8 cellular contexts compared by ENCODE assay signal in genomic region chr11:111565111-111565720, GRCh38. TPM values are rescaled to one million over a fixed set of nuclear protein-coding genes. Genes with fewer than 3 reads are reported as not detected.
DNase-seq lines count a peak whose midpoint lies in the region; ATAC-seq, FAIRE-seq and TF ChIP-seq lines count a peak whose summit lies in the region.

No MANE protein-coding gene starts in this region.

- H3K9me3 ChIP-seq in SU-DHL-6 (ENCODE audit: insufficient read depth, low read length), result no peaks in the 10 kb centered on the region

- H3K36me3 Mint-ChIP-seq in activated naive CD8-positive, alpha-beta T cell treated with anti-CD3 and anti-CD28 coated beads, Interleukin-2, amount 10 ng/mL, durations not matched to agents 7 days and 5 days, result peaks cover 2% of the 10 kb centered on the region

- no peaks in the 10 kb centered on the region for H3F3A ChIP-seq in SU-DHL-6 (ENCODE audit: insufficient read depth)

- intact Hi-C loops in Right ventricle myocardium superior (cut with DNase I), result loop anchor here (2.0 kb wide), 1 partner anchor 276 kb away; no protein-coding TSS in a partner anchor

- H3K4me1 Mint-ChIP-seq in activated naive CD8-positive, alpha-beta T cell treated with anti-CD3 and anti-CD28 coated beads, Interleukin-2, amount 10 ng/mL, durations not matched to agents 7 days and 5 days, result no peaks in the 10 kb centered on the region

- no peaks in the 10 kb centered on the region for H4K20me1 ChIP-seq in SU-DHL-6 (ENCODE audit: low read depth, low read length)

- H3K27me3 Mint-ChIP-seq in activated naive CD8-positive, alpha-beta T cell treated with anti-CD3 and anti-CD28 coated beads, Interleukin-2, amount 10 ng/mL, durations not matched to agents 7 days and 5 days, result no peaks in the 10 kb centered on the region

- FAIRE-seq in G401.6 (lab: Jason Lieb, UNC), result peak; percentile 98

- peak; percentile 74 for DNase-seq in NCI-H1105 (lab: John Stamatoyannopoulos, UW)
- DNase-seq in activated naive CD8-positive, alpha-beta T cell treated with anti-CD3 and anti-CD28 coated beads, Interleukin-2, amount 10 ng/mL, durations not matched to agents 7 days and 5 days, result peak; percentile 42
- no peak for DNase-seq in Right ventricle myocardium superior
- DNase-seq in renal cortical epithelial cell (ENCODE audit: low read depth), result peak; percentile 68
- DNase-seq in mesenteric fat pad (ENCODE audit: low spot score), result no peak

- POLR2A ChIA-PET in activated naive CD8-positive, alpha-beta T cell treated with anti-CD3 and anti-CD28 coated beads, Interleukin-2, amount 10 ng/mL, durations not matched to agents 7 days and 5 days (lab: Charles Lee), result no interaction called here

- H3K9ac ChIP-seq in SU-DHL-6 (ENCODE audit: low read length), result no peak overlapping the region

- no peak overlapping the region for H3K4me2 ChIP-seq in SU-DHL-6 (ENCODE audit: low read depth, low read length, poor library complexity, severe bottlenecking)

- H3K4me3 ChIP-seq in SU-DHL-6 (ENCODE audit: insufficient read depth, low read length, poor library complexity, severe bottlenecking), result no peak overlapping the region

- no peak overlapping the region for H3K27ac Mint-ChIP-seq in activated naive CD8-positive, alpha-beta T cell treated with anti-CD3 and anti-CD28 coated beads, Interleukin-2, amount 10 ng/mL, durations not matched to agents 7 days and 5 days

- no peaks in the 10 kb centered on the region for H3K9me2 ChIP-seq in SU-DHL-6 (replicated peaks; ENCODE audit: insufficient read depth, low read length)

- no peaks in the 10 kb centered on the region for H3K9me3 Mint-ChIP-seq in activated naive CD8-positive, alpha-beta T cell treated with anti-CD3 and anti-CD28 coated beads, Interleukin-2, amount 10 ng/mL, durations not matched to agents 7 days and 5 days

- no peaks in the 10 kb centered on the region for H3K27me3 ChIP-seq in SU-DHL-6 (ENCODE audit: low read length)

- no peaks in the 10 kb centered on the region for H3K79me2 ChIP-seq in SU-DHL-6 (ENCODE audit: insufficient read depth, low read length)

- H3K4me3 Mint-ChIP-seq in activated naive CD8-positive, alpha-beta T cell treated with anti-CD3 and anti-CD28 coated beads, Interleukin-2, amount 10 ng/mL, durations not matched to agents 7 days and 5 days, result no peak overlapping the region

- TF ChIP-seq CTCF in SU-DHL-6 (IDR thresholded peaks at IDR 0.05; ENCODE audit: insufficient read depth, low read length, poor library complexity, severe bottlenecking), result peak; percentile 91

- no peak overlapping the region for H2AFZ ChIP-seq in SU-DHL-6 (ENCODE audit: low read depth, low read length, severe bottlenecking)

- ATAC-seq in activated naive CD8-positive, alpha-beta T cell treated with anti-CD3 and anti-CD28 coated beads, Interleukin-2, amount 10 ng/mL, durations not matched to agents 7 days and 5 days (ENCODE audit: low read depth), result no peak
- ATAC-seq in Right ventricle myocardium superior (ENCODE audit: poor library complexity) (peak; percentile 64), GM21576 (IDR thresholded peaks at IDR 0.05; ENCODE audit: unreplicated experiment) (no peak)

- no peak overlapping the region for H3K27ac ChIP-seq in SU-DHL-6 (ENCODE audit: low read depth, low read length)

- H3K36me3 ChIP-seq in SU-DHL-6 (ENCODE audit: low read length), result no peaks in the 10 kb centered on the region

RNA-seq across cellular contexts. Expression of gene LAYN, which starts 24.7 kb away (rescaled TPM):
- total RNA-seq in activated naive CD8-positive, alpha-beta T cell treated with anti-CD3 and anti-CD28 coated beads, Interleukin-2, amount 10 ng/mL, durations not matched to agents 7 days and 5 days, result 10 to 100 TPM; 24.0 to 27.0 TPM
- 3.0 TPM for total RNA-seq in Right ventricle myocardium superior
- total RNA-seq in renal cortical epithelial cell, result 10.0 and 61.1 TPM in 2 replicates
- 7.1 TPM for total RNA-seq in mesenteric fat pad

RNA-seq across cellular contexts. Expression of gene SIK2, which starts 37.0 kb away (rescaled TPM):
- 10 to 100 TPM; 10.2 to 12.9 TPM for total RNA-seq in activated naive CD8-positive, alpha-beta T cell treated with anti-CD3 and anti-CD28 coated beads, Interleukin-2, amount 10 ng/mL, durations not matched to agents 7 days and 5 days
- total RNA-seq in Right ventricle myocardium superior (15.1 TPM), renal cortical epithelial cell (8.9 and 28.2 TPM in 2 replicates), mesenteric fat pad (174 TPM)

RNA-seq across cellular contexts. Expression of gene HOATZ, which starts 50.6 kb away (rescaled TPM):
- not detected for total RNA-seq in activated naive CD8-positive, alpha-beta T cell treated with anti-CD3 and anti-CD28 coated beads, Interleukin-2, amount 10 ng/mL, durations not matched to agents 7 days and 5 days
- total RNA-seq in Right ventricle myocardium superior (not detected), renal cortical epithelial cell (not detected in 2 replicates), mesenteric fat pad (not detected)

RNA-seq across cellular contexts. Expression of gene BTG4, which starts 53.0 kb away (rescaled TPM):
- total RNA-seq in activated naive CD8-positive, alpha-beta T cell treated with anti-CD3 and anti-CD28 coated beads, Interleukin-2, amount 10 ng/mL, durations not matched to agents 7 days and 5 days, result under 1 TPM in 1 of 2 experiments, not detected in 1; 0.31 TPM
- not detected for total RNA-seq in Right ventricle myocardium superior
- total RNA-seq in renal cortical epithelial cell, result not detected in 2 replicates
- not detected for total RNA-seq in mesenteric fat pad

Comparison
In these comparisons a context has a peak if more than half of its experiments do, and no peak if none do; other contexts are left out.
1. DNase-seq: peak in NCI-H1105 (single experiment), activated naive CD8-positive, alpha-beta T cell treated with anti-CD3 and anti-CD28 coated beads, Interleukin-2, amount 10 ng/mL, durations not matched to agents 7 days and 5 days (single experiment) and renal cortical epithelial cell (single experiment); none in Right ventricle myocardium superior (single experiment) and mesenteric fat pad (single experiment).